ENCODE assay signal across 9 cellular contexts in genomic region chr1:78490861-78491310, GRCh38. TPM values are rescaled to one million over a fixed set of nuclear protein-coding genes. Genes with fewer than 3 reads are reported as not detected.
DNase-seq lines count a peak whose midpoint lies in the region; ATAC-seq and TF ChIP-seq lines count a peak whose summit lies in the region.
"Had no signal": no experiment of that assay in that cellular context is flagged by ENCODE, and none has a peak within 500 bp of the region (broad histone marks: within the 10 kb centered on the region; RNA-seq: fewer than 3 reads in every experiment).

Gene PTGFR (plus strand): TSS chr1:78490974. CDS start chr1:78492744, 1,770 bp downstream.

- peaks cover 33% of the 10 kb centered on the region for H3K27me3 Mint-ChIP-seq in activated CD8-positive, alpha-beta T cell treated with anti-CD3 and anti-CD28 coated beads, Interleukin-2, amount 10 ng/mL, durations not matched to agents 7 days and 5 days (ENCODE audit: low read depth)

- 0 to 1% (median 0%) methylated on average over 24 to 39 of the region's 39 CpGs for WGBS in psoas muscle, 3 donors

- CTCF ChIA-PET in RWPE1 (lab: Yijun Ruan, JAX): interaction anchor here (0.7 to 0.9 kb wide), 3 partner anchors 9 to 349 kb away, joined by 3 read pairs; no protein-coding TSS in a partner anchor
- CTCF ChIA-PET in activated CD8-positive, alpha-beta T cell treated with anti-CD3 and anti-CD28 coated beads, Interleukin-2, amount 10 ng/mL, durations not matched to agents 7 days and 5 days (lab: Charles Lee): no interaction called here

- H3K27ac ChIP-seq in RWPE1 (peak within 1 kb of the TSS; percentile 70), psoas muscle (no peak within 1 kb of the TSS)

- POLR2A ChIA-PET in RWPE1 (lab: Yijun Ruan, JAX; ENCODE audit: low non-redundant PET): no interaction called here
- POLR2A ChIA-PET in activated CD8-positive, alpha-beta T cell treated with anti-CD3 and anti-CD28 coated beads, Interleukin-2, amount 10 ng/mL, durations not matched to agents 7 days and 5 days (lab: Charles Lee): no interaction called here

- no peak within 1 kb of the TSS for H3K27ac Mint-ChIP-seq in activated CD8-positive, alpha-beta T cell treated with anti-CD3 and anti-CD28 coated beads, Interleukin-2, amount 10 ng/mL, durations not matched to agents 7 days and 5 days
- H3K27ac Mint-ChIP-seq: activated naive CD4-positive, alpha-beta T cell treated with anti-CD3 and anti-CD28 coated beads, Interleukin-2, amount 50 U/mL, for 24 hours had no signal

- H3K36me3 Mint-ChIP-seq in activated CD8-positive, alpha-beta T cell treated with anti-CD3 and anti-CD28 coated beads, Interleukin-2, amount 10 ng/mL, durations not matched to agents 7 days and 5 days (ENCODE audit: low read depth): no peaks in the 10 kb centered on the region
- H3K36me3 Mint-ChIP-seq: activated naive CD4-positive, alpha-beta T cell treated with anti-CD3 and anti-CD28 coated beads, Interleukin-2, amount 50 U/mL, for 24 hours had no signal

- peaks cover 12% of the 10 kb centered on the region for H3K9me3 ChIP-seq in psoas muscle

- peak within 1 kb of the TSS; percentile 55 for H3K4me3 ChIP-seq in psoas muscle

- intact Hi-C loops in head of caudate nucleus (cut with DNase I): no loop called here
- intact Hi-C loops in psoas muscle (cut with DNase I): no loop called here

- H3K4me3 Mint-ChIP-seq in activated CD8-positive, alpha-beta T cell treated with anti-CD3 and anti-CD28 coated beads, Interleukin-2, amount 10 ng/mL, durations not matched to agents 7 days and 5 days: no peak within 1 kb of the TSS
- H3K4me3 Mint-ChIP-seq: activated naive CD4-positive, alpha-beta T cell treated with anti-CD3 and anti-CD28 coated beads, Interleukin-2, amount 50 U/mL, for 24 hours had no signal

- H3K27me3 ChIP-seq in psoas muscle (ENCODE audit: insufficient read depth in 3 of 3, low read length in 2 of 3): peaks cover 0 to 28% (median 2%) of the 10 kb centered on the region in 3 donors

- no peaks in the 10 kb centered on the region for H3K4me1 Mint-ChIP-seq in activated CD8-positive, alpha-beta T cell treated with anti-CD3 and anti-CD28 coated beads, Interleukin-2, amount 10 ng/mL, durations not matched to agents 7 days and 5 days (ENCODE audit: low read depth)
- H3K4me1 Mint-ChIP-seq: activated naive CD4-positive, alpha-beta T cell treated with anti-CD3 and anti-CD28 coated beads, Interleukin-2, amount 50 U/mL, for 24 hours had no signal

- H3K36me3 ChIP-seq in psoas muscle (ENCODE audit: insufficient read depth in 1 of 2, low read depth in 1 of 2): no peaks in the 10 kb centered on the region

- DNase-seq in ELF-1 (ENCODE audit: low read depth, low spot score) (peak; percentile 10), RWPE1 (ENCODE audit: low spot score) (peak; percentile 39), head of caudate nucleus (peak in 27 of 42 donors; percentile 4 to 53 (median 23)), psoas muscle (peak; percentile 35 to 55), T-helper 9 cell (no peak), mesenteric fat pad (ENCODE audit: low spot score) (no peak)
- DNase-seq in activated CD8-positive, alpha-beta T cell treated with anti-CD3 and anti-CD28 coated beads, Interleukin-2, amount 10 ng/mL, durations not matched to agents 7 days and 5 days: no peak
- DNase-seq in activated naive CD4-positive, alpha-beta T cell (lab: John Stamatoyannopoulos, UW): no peak

- H3K9me3 Mint-ChIP-seq in activated CD8-positive, alpha-beta T cell treated with anti-CD3 and anti-CD28 coated beads, Interleukin-2, amount 10 ng/mL, durations not matched to agents 7 days and 5 days (ENCODE audit: insufficient read depth): no peaks in the 10 kb centered on the region
- H3K9me3 Mint-ChIP-seq: activated naive CD4-positive, alpha-beta T cell treated with anti-CD3 and anti-CD28 coated beads, Interleukin-2, amount 50 U/mL, for 24 hours had no signal

- peak in 3 of 4 donors; percentile 27 to 65 (median 44) for ATAC-seq in psoas muscle
- ATAC-seq in activated CD8-positive, alpha-beta T cell treated with anti-CD3 and anti-CD28 coated beads, Interleukin-2, amount 10 ng/mL, durations not matched to agents 7 days and 5 days: no peak

- no peaks in the 10 kb centered on the region for H3K4me1 ChIP-seq in psoas muscle

- TF ChIP-seq CTCF in RWPE1 (conservative IDR thresholded peaks at IDR 0.05; ENCODE audit: low read depth): no peak
- TF ChIP-seq CTCF in psoas muscle (IDR thresholded peaks at IDR 0.05): no peak

RNA-seq across cellular contexts. Expression of gene PTGFR, which starts in this region (rescaled TPM):
- total RNA-seq in psoas muscle: 1 to 10 TPM in 3 of 4 donors, under 1 TPM in 1; 0.32 to 2.3 (median 1.1) TPM
- under 1 TPM; 0.13 to 0.95 (median 0.32) TPM for polyA plus RNA-seq in psoas muscle
- not detected for total RNA-seq in activated CD8-positive, alpha-beta T cell treated with anti-CD3 and anti-CD28 coated beads, Interleukin-2, amount 10 ng/mL, durations not matched to agents 7 days and 5 days
- 0.84 TPM for total RNA-seq in mesenteric fat pad

Comparison
In these comparisons a context has a peak if more than half of its experiments do, and no peak if none do; other contexts are left out.
1. DNase-seq: peak in ELF-1 (single experiment), RWPE1 (single experiment), head of caudate nucleus (27 of 42) and psoas muscle (2 of 2); none in activated CD8-positive, alpha-beta T cell treated with anti-CD3 and anti-CD28 coated beads, Interleukin-2, amount 10 ng/mL, durations not matched to agents 7 days and 5 days (single experiment), activated naive CD4-positive, alpha-beta T cell (0 of 4), T-helper 9 cell (single experiment) and mesenteric fat pad (single experiment).